25 cellular contexts compared by ENCODE assay signal in the genomic region with DNA sequence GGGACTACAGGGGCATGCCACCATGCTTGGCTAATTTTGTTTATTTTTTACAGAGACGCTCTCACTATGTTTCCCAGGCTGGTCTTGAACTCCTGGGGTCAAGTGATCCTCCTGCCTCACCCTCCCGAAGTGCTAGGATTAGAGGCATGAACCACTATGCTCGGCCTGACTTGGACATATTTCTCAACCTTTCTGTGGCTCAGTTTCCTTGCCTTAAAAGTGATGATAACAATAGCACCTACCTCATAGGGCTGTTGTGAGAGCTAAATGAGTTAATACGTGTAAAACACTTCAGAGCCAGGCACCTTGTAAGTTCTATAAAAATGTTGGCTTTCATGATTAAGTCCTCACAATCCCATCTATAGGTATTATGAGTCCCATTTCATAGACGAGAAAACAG.
DNase-seq lines count a peak whose midpoint lies in the region; ATAC-seq and TF ChIP-seq lines count a peak whose summit lies in the region.
"Had no signal": no experiment of that assay in that cellular context is flagged by ENCODE, and none has a peak within 500 bp of the region (broad histone marks: within the 10 kb centered on the region; RNA-seq: fewer than 3 reads in every experiment).

No MANE protein-coding gene starts in this region.

- H3K27ac ChIP-seq in breast epithelium: peak overlapping the region; percentile 79 to 92
- H3K27ac ChIP-seq in gastroesophageal sphincter: peak overlapping the region; percentile 82 to 98 (median 86)
- peak overlapping the region; percentile 92 for H3K27ac ChIP-seq in rectal smooth muscle tissue (ENCODE audit: low read depth, low read length)
- peak overlapping the region; percentile 51 to 86 (median 81) for H3K27ac ChIP-seq in transverse colon
- H3K27ac ChIP-seq in mesendoderm (ENCODE audit: low read depth, low read length): no peak overlapping the region
- H3K27ac ChIP-seq: 22Rv1 had no signal

- in situ Hi-C loops in transverse colon (cut with MboI; ENCODE audit: low pct_ligation_motif_present in 1 of 4, low pct_unique_long_range_greater_than_20kb in 1 of 4, low sequenced_read_pairs in 3 of 4): no loop called here

- H2BK15ac ChIP-seq in mesendoderm (replicated peaks; ENCODE audit: low read depth): no peak overlapping the region

- H3K4me3 ChIP-seq in breast epithelium (peak overlapping the region; percentile 37 to 67 (median 49)), gastroesophageal sphincter (peak overlapping the region in 1 of 2 donors; percentile 44), rectal smooth muscle tissue (ENCODE audit: low read length) (peak overlapping the region; percentile 56), transverse colon (peak overlapping the region in 1 of 4 donors; percentile 16), mesendoderm (ENCODE audit: low read length) (no peak overlapping the region)

- H3K4me1 Mint-ChIP-seq in MCF 10A (ENCODE audit: insufficient read depth, unreplicated experiment): peaks cover 16% of the 10 kb centered on the region
- H3K4me1 Mint-ChIP-seq in activated T-cell treated with anti-CD3 and anti-CD28 coated beads, Interleukin-2, amount 50 U/mL, for 72 hours (ENCODE audit: low read depth): no peaks in the 10 kb centered on the region
- H3K4me1 Mint-ChIP-seq: activated naive CD8-positive, alpha-beta T cell treated with anti-CD3 and anti-CD28 coated beads, Interleukin-2, amount 10 ng/mL, durations not matched to agents 7 days and 5 days had no signal

- CTCF ChIA-PET in MCF 10A (lab: Yijun Ruan, JAX): interaction anchor here (0.6 kb wide), 1 partner anchor 78 kb away, joined by 3 read pairs; no protein-coding TSS in a partner anchor

- TF ChIP-seq POLR2A in breast epithelium (IDR thresholded peaks at IDR 0.05) (no peak), gastroesophageal sphincter (IDR thresholded peaks at IDR 0.05) (no peak), transverse colon (IDR thresholded peaks at IDR 0.05) (no peak)

- peaks cover 3 to 6% of the 10 kb centered on the region in 2 donors for H3K4me1 ChIP-seq in breast epithelium
- peaks cover 2 to 54% (median 11%) of the 10 kb centered on the region in 3 donors for H3K4me1 ChIP-seq in gastroesophageal sphincter
- H3K4me1 ChIP-seq in rectal smooth muscle tissue (ENCODE audit: control insufficient read depth, insufficient read depth, low read length): peaks cover 23% of the 10 kb centered on the region
- H3K4me1 ChIP-seq in transverse colon: peaks cover 0 to 7% (median 0%) of the 10 kb centered on the region in 4 donors
- peaks cover 2% of the 10 kb centered on the region for H3K4me1 ChIP-seq in mesendoderm (ENCODE audit: control insufficient read depth, low read depth, low read length)
- H3K4me1 ChIP-seq: spleen had no signal

- WGBS in gastroesophageal sphincter (ENCODE audit: low coverage in 1 of 2), 2 donors: 65% methylated on average over 2 of the region's 5 CpGs; no CpG with 5 or more reads in 1 of the 2 donors
- WGBS in transverse colon (ENCODE audit: low coverage in 1 of 2), 2 donors: 72 to 74% methylated on average over 3 to 5 of the region's 5 CpGs
- no CpG with 5 or more reads among the region's 5 CpGs for WGBS in mesendoderm (ENCODE audit: extremely low coverage, insufficient coverage, low lambda C conversion rate)

- no peaks in the 10 kb centered on the region for H3K79me2 ChIP-seq in mesendoderm (ENCODE audit: control insufficient read depth, insufficient read depth, low read length)

- ATAC-seq in gastroesophageal sphincter: no peak
- ATAC-seq in activated T-cell treated with anti-CD3 and anti-CD28 coated beads, Interleukin-2, amount 50 U/mL, for 72 hours (replicated peaks in 1 of 2): no peak

- no peak overlapping the region for H3K27ac Mint-ChIP-seq in MCF 10A (ENCODE audit: low read depth, unreplicated experiment)
- no peak overlapping the region for H3K27ac Mint-ChIP-seq in activated T-cell treated with anti-CD3 and anti-CD28 coated beads, Interleukin-2, amount 50 U/mL, for 72 hours
- H3K27ac Mint-ChIP-seq: activated CD4-positive, alpha-beta memory T cell treated with anti-CD3 and anti-CD28 coated beads for 36 hours; activated naive CD8-positive, alpha-beta T cell treated with anti-CD3 and anti-CD28 coated beads, Interleukin-2, amount 10 ng/mL, durations not matched to agents 7 days and 5 days; CD4-positive, alpha-beta T cell had no signal

- no peaks in the 10 kb centered on the region for H3K27me3 Mint-ChIP-seq in MCF 10A (ENCODE audit: insufficient read depth, unreplicated experiment)
- H3K27me3 Mint-ChIP-seq in activated T-cell treated with anti-CD3 and anti-CD28 coated beads, Interleukin-2, amount 50 U/mL, for 72 hours (ENCODE audit: low read depth): peaks cover 20% of the 10 kb centered on the region
- H3K27me3 Mint-ChIP-seq: CD4-positive, alpha-beta T cell had no signal

- no peak overlapping the region for H3K4me2 ChIP-seq in mesendoderm (ENCODE audit: low read length)

- H3K36me3 Mint-ChIP-seq in MCF 10A (ENCODE audit: insufficient read depth, unreplicated experiment): no peaks in the 10 kb centered on the region
- H3K36me3 Mint-ChIP-seq in activated T-cell treated with anti-CD3 and anti-CD28 coated beads, Interleukin-2, amount 50 U/mL, for 72 hours (ENCODE audit: insufficient read depth in 2 of 2): no peaks in the 10 kb centered on the region
- H3K36me3 Mint-ChIP-seq: activated CD4-positive, alpha-beta memory T cell treated with anti-CD3 and anti-CD28 coated beads for 36 hours; activated naive CD8-positive, alpha-beta T cell treated with anti-CD3 and anti-CD28 coated beads, Interleukin-2, amount 10 ng/mL, durations not matched to agents 7 days and 5 days had no signal

- H3K4ac ChIP-seq in mesendoderm (ENCODE audit: low read depth, low read length): no peak overlapping the region

- H3K36me3 ChIP-seq in breast epithelium: no peaks in the 10 kb centered on the region
- no peaks in the 10 kb centered on the region for H3K36me3 ChIP-seq in gastroesophageal sphincter
- H3K36me3 ChIP-seq in rectal smooth muscle tissue (ENCODE audit: control insufficient read depth, insufficient read depth, low read length): no peaks in the 10 kb centered on the region
- no peaks in the 10 kb centered on the region for H3K36me3 ChIP-seq in transverse colon
- H3K36me3 ChIP-seq in mesendoderm (ENCODE audit: control insufficient read depth, insufficient read depth, low read length): no peaks in the 10 kb centered on the region
- H3K36me3 ChIP-seq: lower lobe of right lung, spleen, tibial nerve had no signal

- TF ChIP-seq EP300 in gastroesophageal sphincter (IDR thresholded peaks at IDR 0.05): no peak
- TF ChIP-seq EP300 in transverse colon (IDR thresholded peaks at IDR 0.05; ENCODE audit: low read depth): no peak

- DNase-seq in breast epithelium (ENCODE audit: low spot score in 2 of 2) (no peak), MCF 10A (ENCODE audit: unreplicated experiment) (no peak), transverse colon (no peak), mesendoderm (no peak)
- no peak for DNase-seq in stimulated activated CD4-positive, alpha-beta T cell treated with anti-CD3 and anti-CD28 coated beads, Interleukin-15, amount 100 ng/mL, for 24 hours
- no peak for DNase-seq in activated T-cell treated with anti-CD3 and anti-CD28 coated beads, Interleukin-2, amount 50 U/mL, for 72 hours
- DNase-seq: activated CD4-positive, alpha-beta memory T cell treated with anti-CD3 and anti-CD28 coated beads for 36 hours; activated effector memory CD4-positive, alpha-beta T cell treated with anti-CD3 and anti-CD28 coated beads, Interleukin-2, amount 50 U/mL, for 16 hours; activated naive CD8-positive, alpha-beta T cell treated with anti-CD3 and anti-CD28 coated beads, Interleukin-2, amount 10 ng/mL, durations not matched to agents 7 days and 5 days; CD4-positive, alpha-beta T cell; effector memory CD4-positive, alpha-beta T cell; lower lobe of right lung; NCI-H1092; NCI-H2029; NCI-H345; SHP77; spleen; stimulated activated CD4-positive, alpha-beta T cell treated with anti-CD3 and anti-CD28 coated beads, Interleukin-4, amount 100 ng/mL, for 24 hours; stimulated activated naive CD4-positive, alpha-beta T cell; SW 1271; T1000 had no signal

- H2BK120ac ChIP-seq in mesendoderm (ENCODE audit: low read depth, low read length): no peak overlapping the region

- no peak overlapping the region for H3K56ac ChIP-seq in mesendoderm (ENCODE audit: low read length)

- H2AK5ac ChIP-seq in mesendoderm (ENCODE audit: low read length): no peak overlapping the region

- H3K79me1 ChIP-seq in mesendoderm (ENCODE audit: low read length): no peaks in the 10 kb centered on the region

- H4K5ac ChIP-seq in mesendoderm (ENCODE audit: low read length): no peak overlapping the region

- POLR2A ChIA-PET in MCF 10A (lab: Yijun Ruan, JAX): interaction anchor here (2.4 to 3.6 kb wide), 2 partner anchors 11 to 89 kb away, joined by 25 to 44 read pairs; a partner anchor contains a TSS

- no TSS peak for BruUV-seq in MCF 10A (replicated peaks; lab: Mats Ljungman, UMichigan)

- no peak overlapping the region for H3K18ac ChIP-seq in mesendoderm (ENCODE audit: low read length)

- no peak overlapping the region for H3K4me3 Mint-ChIP-seq in MCF 10A (ENCODE audit: unreplicated experiment)
- H3K4me3 Mint-ChIP-seq in activated T-cell treated with anti-CD3 and anti-CD28 coated beads, Interleukin-2, amount 50 U/mL, for 72 hours: no peak overlapping the region
- H3K4me3 Mint-ChIP-seq: activated CD4-positive, alpha-beta memory T cell treated with anti-CD3 and anti-CD28 coated beads for 36 hours; activated naive CD8-positive, alpha-beta T cell treated with anti-CD3 and anti-CD28 coated beads, Interleukin-2, amount 10 ng/mL, durations not matched to agents 7 days and 5 days; CD4-positive, alpha-beta T cell had no signal

- no peak overlapping the region for H2BK5ac ChIP-seq in mesendoderm (ENCODE audit: low read length)

- H3K9me3 Mint-ChIP-seq in MCF 10A (ENCODE audit: unreplicated experiment): no peaks in the 10 kb centered on the region
- no peaks in the 10 kb centered on the region for H3K9me3 Mint-ChIP-seq in activated T-cell treated with anti-CD3 and anti-CD28 coated beads, Interleukin-2, amount 50 U/mL, for 72 hours
- H3K9me3 Mint-ChIP-seq: activated CD4-positive, alpha-beta memory T cell treated with anti-CD3 and anti-CD28 coated beads for 36 hours; CD4-positive, alpha-beta T cell had no signal

- H3K23ac ChIP-seq in mesendoderm (ENCODE audit: low read length): no peak overlapping the region

- H3K9ac ChIP-seq in rectal smooth muscle tissue (ENCODE audit: low read length) (no peak overlapping the region), mesendoderm (ENCODE audit: low read length) (no peak overlapping the region)

- H3K27me3 ChIP-seq in breast epithelium: no peaks in the 10 kb centered on the region
- no peaks in the 10 kb centered on the region for H3K27me3 ChIP-seq in gastroesophageal sphincter
- no peaks in the 10 kb centered on the region for H3K27me3 ChIP-seq in rectal smooth muscle tissue (ENCODE audit: control insufficient read depth, insufficient read depth, low read length)
- no peaks in the 10 kb centered on the region for H3K27me3 ChIP-seq in transverse colon
- no peaks in the 10 kb centered on the region for H3K27me3 ChIP-seq in mesendoderm (ENCODE audit: insufficient read depth, low read length, poor library complexity)
- H3K27me3 ChIP-seq: spleen, tibial nerve had no signal

- no peak overlapping the region for H4K8ac ChIP-seq in mesendoderm (ENCODE audit: low read depth, low read length)

- intact Hi-C loops in breast epithelium (cut with DNase I; ENCODE audit: low total_unique reads) (no loop called here), MCF 10A (cut with micrococcal nuclease) (no loop called here), transverse colon (cut with DNase I; ENCODE audit: low total_unique reads) (no loop called here)

- TF ChIP-seq CTCF in breast epithelium (IDR thresholded peaks at IDR 0.05): no peak
- TF ChIP-seq CTCF in MCF 10A (IDR thresholded peaks at IDR 0.05; ENCODE audit: unreplicated experiment): no peak
- no peak for TF ChIP-seq CTCF in gastroesophageal sphincter (IDR thresholded peaks at IDR 0.05)
- no peak for TF ChIP-seq CTCF in transverse colon (IDR thresholded peaks at IDR 0.05)

- no peaks in the 10 kb centered on the region for H3K9me3 ChIP-seq in breast epithelium
- H3K9me3 ChIP-seq in gastroesophageal sphincter: no peaks in the 10 kb centered on the region
- H3K9me3 ChIP-seq in transverse colon: no peaks in the 10 kb centered on the region
- H3K9me3 ChIP-seq: lower lobe of right lung, spleen, tibial nerve had no signal
